1 cellular context compared by ENCODE assay signal in genomic region chr17:78905111-78905510, GRCh38.
TF ChIP-seq lines count a peak whose summit lies in the region.

No MANE protein-coding gene starts in this region.

TF ChIP-seq in IMR-90, 13 proteins besides CTCF, POLR2A, EP300 and RAD21:
- TF ChIP-seq CEBPB (IDR thresholded peaks at IDR 0.05; ENCODE audit: low read depth, low read length) (no peak), FOS (IDR thresholded peaks at IDR 0.05; ENCODE audit: low read depth, low read length) (no peak), CHD1 (IDR thresholded peaks at IDR 0.05; ENCODE audit: low read depth, low read length) (no peak), SMC3 (IDR thresholded peaks at IDR 0.05; ENCODE audit: low read depth, low read length) (no peak), MAZ (IDR thresholded peaks at IDR 0.05; ENCODE audit: borderline replicate concordance, low read depth, low read length) (no peak), MXI1 (IDR thresholded peaks at IDR 0.05; ENCODE audit: borderline replicate concordance, low read depth, low read length) (no peak), NFE2L2 (IDR thresholded peaks at IDR 0.05; ENCODE audit: low read depth, low read length) (no peak), BHLHE40 (IDR thresholded peaks at IDR 0.05; ENCODE audit: low read depth, low read length) (no peak), ELK1 (IDR thresholded peaks at IDR 0.05; ENCODE audit: borderline replicate concordance, low read depth, low read length) (no peak), RCOR1 (IDR thresholded peaks at IDR 0.05; ENCODE audit: insufficient replicate concordance, low read length) (no peak)
